Comparison of ENCODE assay signal across 8 cellular contexts in genomic region chr17:1590747-1591473, GRCh38. TPM values are rescaled to one million over a fixed set of nuclear protein-coding genes. Genes with fewer than 3 reads are reported as not detected.
DNase-seq lines count a peak whose midpoint lies in the region; ATAC-seq and TF ChIP-seq lines count a peak whose summit lies in the region.
"Had no signal": no experiment of that assay in that cellular context is flagged by ENCODE, and none has a peak within 500 bp of the region (broad histone marks: within the 10 kb centered on the region; RNA-seq: fewer than 3 reads in every experiment).

No MANE protein-coding gene starts in this region.

- 85% methylated on average over 27 of the region's 38 CpGs for WGBS in hepatocyte (ENCODE audit: low lambda C conversion rate, missing lambda C conversion rate)

- ATAC-seq in RWPE2 (ENCODE audit: low read depth) (no peak), upper lobe of right lung (no peak), GM21390 (IDR thresholded peaks at IDR 0.05; ENCODE audit: unreplicated experiment) (no peak)

- H3K27me3 ChIP-seq in RWPE2 (ENCODE audit: insufficient read depth, poor library complexity, severe bottlenecking): no peaks in the 10 kb centered on the region
- no peaks in the 10 kb centered on the region for H3K27me3 ChIP-seq in hepatocyte
- no peaks in the 10 kb centered on the region for H3K27me3 ChIP-seq in upper lobe of right lung

- no peaks in the 10 kb centered on the region for H4K20me1 ChIP-seq in hepatocyte (ENCODE audit: insufficient read depth, poor library complexity, severe bottlenecking)

- H3K4me2 ChIP-seq in hepatocyte: peak overlapping the region; percentile 50

- DNase-seq in RWPE2 (ENCODE audit: low spot score): no peak
- peak; percentile 14 for DNase-seq in hepatocyte (ENCODE audit: low spot score)
- no peak for DNase-seq in upper lobe of right lung
- DNase-seq in NCI-H446 treated with DMSO at 0.1 percent for 48 hours (lab: John Stamatoyannopoulos, UW): no peak
- DNase-seq: activated B cell treated with CpG ODN at 0.5 μM for 24 hours; activated naive CD4-positive, alpha-beta T cell; SHP77 had no signal

- H3K9me3 ChIP-seq in RWPE2 (ENCODE audit: severe bottlenecking) (no peaks in the 10 kb centered on the region), hepatocyte (ENCODE audit: low read depth) (no peaks in the 10 kb centered on the region), upper lobe of right lung (no peaks in the 10 kb centered on the region)

- peaks cover 13% of the 10 kb centered on the region for H3K4me1 ChIP-seq in RWPE2 (ENCODE audit: insufficient read depth, poor library complexity, severe bottlenecking)
- peaks cover 47% of the 10 kb centered on the region for H3K4me1 ChIP-seq in hepatocyte (ENCODE audit: insufficient read depth)
- H3K4me1 ChIP-seq in upper lobe of right lung: peaks cover 20% of the 10 kb centered on the region

- H3K4me3 ChIP-seq in RWPE2 (ENCODE audit: severe bottlenecking) (no peak overlapping the region), hepatocyte (no peak overlapping the region), upper lobe of right lung (no peak overlapping the region)

- no peaks in the 10 kb centered on the region for H3K79me2 ChIP-seq in hepatocyte

- no peaks in the 10 kb centered on the region for H3K9me2 ChIP-seq in hepatocyte (replicated peaks; ENCODE audit: insufficient read depth)

- H3K27ac ChIP-seq in RWPE2 (ENCODE audit: poor library complexity, severe bottlenecking) (peak overlapping the region; percentile 16), hepatocyte (peak overlapping the region; percentile 87), upper lobe of right lung (peak overlapping the region; percentile 34)

- H2AFZ ChIP-seq in hepatocyte: no peak overlapping the region

- intact Hi-C loops in upper lobe of right lung (cut with DNase I): no loop called here

- TF ChIP-seq CTCF in RWPE2 (IDR thresholded peaks at IDR 0.05; ENCODE audit: poor library complexity, severe bottlenecking): no peak
- no peak for TF ChIP-seq CTCF in hepatocyte (IDR thresholded peaks at IDR 0.05; ENCODE audit: poor library complexity)
- TF ChIP-seq CTCF in upper lobe of right lung (IDR thresholded peaks at IDR 0.05): no peak

- H3K36me3 ChIP-seq in RWPE2 (ENCODE audit: low read depth): no peaks in the 10 kb centered on the region
- no peaks in the 10 kb centered on the region for H3K36me3 ChIP-seq in hepatocyte (replicated peaks; ENCODE audit: insufficient read depth, low read depth)
- peaks cover 16% of the 10 kb centered on the region for H3K36me3 ChIP-seq in upper lobe of right lung

RNA-seq across cellular contexts. Expression of gene PITPNA, which starts 28.3 kb away (rescaled TPM):
- 25.4 and 26.8 TPM in 2 replicates for total RNA-seq in hepatocyte
- polyA plus RNA-seq in hepatocyte: 55.0 and 58.0 TPM in 2 replicates
- 81.9 TPM for total RNA-seq in upper lobe of right lung

RNA-seq across cellular contexts. Expression of gene SLC43A2, which starts 37.7 kb away (rescaled TPM):
- 6.0 and 6.1 TPM in 2 replicates for total RNA-seq in hepatocyte
- 9.8 and 10.2 TPM in 2 replicates for polyA plus RNA-seq in hepatocyte
- 39.9 TPM for total RNA-seq in upper lobe of right lung

RNA-seq across cellular contexts. Expression of gene SCARF1, which starts 54.6 kb away (rescaled TPM):
- total RNA-seq in hepatocyte: 0.93 and 1.2 TPM in 2 replicates
- polyA plus RNA-seq in hepatocyte: 1.0 and 2.0 TPM in 2 replicates
- total RNA-seq in upper lobe of right lung: 48.5 TPM

RNA-seq across cellular contexts. Expression of gene RILP, which starts 58.8 kb away (rescaled TPM):
- total RNA-seq in hepatocyte (10.3 and 13.7 TPM in 2 replicates), upper lobe of right lung (39.5 TPM)
- polyA plus RNA-seq in hepatocyte: 9.9 and 11.1 TPM in 2 replicates

Comparison
In these comparisons a context has a peak if more than half of its experiments do, and no peak if none do; other contexts are left out.
1. H3K27ac ChIP-seq: peak in every context shown above with its lines; median percentile 87 in hepatocyte; 34 in upper lobe of right lung; 16 in RWPE2.
2. RNA of gene SCARF1, which starts 54.6 kb away (total RNA-seq): 48.5 TPM in upper lobe of right lung (single experiment); 0.93 to 1.2 TPM in hepatocyte; every median in the first group is over 10 times any median in the second.